ENCODE assay signal across 10 cellular contexts in the genomic region with DNA sequence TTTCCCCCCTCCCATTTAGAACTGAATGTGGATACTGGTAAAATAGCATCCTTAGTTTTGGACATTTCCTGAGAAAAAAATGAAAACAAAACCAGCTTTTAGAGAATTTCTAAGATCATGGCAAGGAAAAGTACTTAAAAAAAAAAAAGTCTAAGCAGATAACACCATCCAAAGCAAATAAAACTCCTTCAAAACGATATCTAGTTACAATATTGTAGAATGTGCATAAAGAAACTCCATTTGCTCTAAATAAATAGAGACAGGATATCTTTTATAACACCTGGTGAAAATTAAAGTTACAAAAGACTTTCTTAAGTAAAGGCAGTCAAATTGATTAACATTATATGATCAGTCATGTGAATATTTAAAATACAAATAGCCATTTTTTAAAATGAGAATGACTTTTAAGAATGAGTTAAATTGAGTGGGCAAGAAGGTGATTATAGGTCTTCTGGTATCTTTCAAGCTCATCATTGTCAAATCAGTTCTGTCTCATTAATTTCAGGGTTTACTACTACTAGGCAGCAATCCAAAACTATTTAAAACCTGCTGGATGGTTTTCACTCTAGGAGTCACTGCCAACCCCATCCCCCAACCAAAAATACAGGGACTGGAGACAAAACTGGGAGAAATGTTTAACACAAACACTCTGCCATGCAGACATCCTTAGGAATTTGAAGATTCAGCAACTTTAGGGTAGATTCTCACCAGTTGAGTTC.
DNase-seq lines count a peak whose midpoint lies in the region; ATAC-seq and TF ChIP-seq lines count a peak whose summit lies in the region.
"Had no signal": no experiment of that assay in that cellular context is flagged by ENCODE, and none has a peak within 500 bp of the region (broad histone marks: within the 10 kb centered on the region; RNA-seq: fewer than 3 reads in every experiment).

No MANE protein-coding gene starts in this region.

- TF ChIP-seq CTCF in WTC11 (IDR thresholded peaks at IDR 0.05): no peak
- no peak for TF ChIP-seq CTCF in lower lobe of right lung (IDR thresholded peaks at IDR 0.05)

- no peaks in the 10 kb centered on the region for H3K27me3 Mint-ChIP-seq in WTC11 (ENCODE audit: low read depth)
- no peaks in the 10 kb centered on the region for H3K27me3 Mint-ChIP-seq in natural killer cell treated with Interleukin-12 subunit alpha and Interleukin-12 subunit beta and Interleukin-15 and Interleukin-18, amount 100 ng/mL, for 72 hours
- H3K27me3 Mint-ChIP-seq: activated B cell treated with CpG ODN at 0.5 μM for 24 hours had no signal

- DNase-seq in DMS 273 (lab: John Stamatoyannopoulos, UW; ENCODE audit: unreplicated experiment) (peak; percentile 55), M059J (ENCODE audit: low read depth) (peak; percentile 60), WTC11 (ENCODE audit: low spot score) (no peak), lower lobe of right lung (no peak)
- no peak for DNase-seq in natural killer cell treated with Interleukin-12 subunit alpha and Interleukin-12 subunit beta and Interleukin-15 and Interleukin-18, amount 100 ng/mL, for 72 hours (ENCODE audit: low spot score)
- DNase-seq: activated B cell treated with CpG ODN at 0.5 μM for 24 hours had no signal

- H3K9me3 Mint-ChIP-seq in WTC11: peaks cover 10% of the 10 kb centered on the region
- H3K9me3 Mint-ChIP-seq in natural killer cell treated with Interleukin-12 subunit alpha and Interleukin-12 subunit beta and Interleukin-15 and Interleukin-18, amount 100 ng/mL, for 72 hours: no peaks in the 10 kb centered on the region
- H3K9me3 Mint-ChIP-seq: activated B cell treated with CpG ODN at 0.5 μM for 24 hours had no signal

- H3K36me3 Mint-ChIP-seq in WTC11: peaks cover 13% of the 10 kb centered on the region
- no peaks in the 10 kb centered on the region for H3K36me3 Mint-ChIP-seq in natural killer cell treated with Interleukin-12 subunit alpha and Interleukin-12 subunit beta and Interleukin-15 and Interleukin-18, amount 100 ng/mL, for 72 hours

- no peak for ATAC-seq in WTC11
- ATAC-seq in natural killer cell treated with Interleukin-12 subunit alpha and Interleukin-12 subunit beta and Interleukin-15 and Interleukin-18, amount 100 ng/mL, for 72 hours: no peak
- no peak for ATAC-seq in lower lobe of right lung
- no peak for ATAC-seq in HG02852 (IDR thresholded peaks at IDR 0.05; ENCODE audit: unreplicated experiment)
- no peak for ATAC-seq in esophagus mucosa
- ATAC-seq in GM18907 (IDR thresholded peaks at IDR 0.05; ENCODE audit: unreplicated experiment): no peak

- POLR2A ChIA-PET in WTC11 (lab: Charles Lee): no interaction called here

- H3K9me3 ChIP-seq in lower lobe of right lung: no peaks in the 10 kb centered on the region

- H3K4me3 Mint-ChIP-seq in WTC11: no peak overlapping the region
- H3K4me3 Mint-ChIP-seq in natural killer cell treated with Interleukin-12 subunit alpha and Interleukin-12 subunit beta and Interleukin-15 and Interleukin-18, amount 100 ng/mL, for 72 hours: no peak overlapping the region
- H3K4me3 Mint-ChIP-seq: activated B cell treated with CpG ODN at 0.5 μM for 24 hours had no signal

- H3K27ac ChIP-seq in lower lobe of right lung: no peak overlapping the region
- H3K27ac ChIP-seq: HL-60 had no signal

- no peaks in the 10 kb centered on the region for H3K27me3 ChIP-seq in lower lobe of right lung (ENCODE audit: low read depth)

- no peaks in the 10 kb centered on the region for H3K4me1 ChIP-seq in lower lobe of right lung

- peaks cover 32% of the 10 kb centered on the region for H3K4me1 Mint-ChIP-seq in WTC11
- H3K4me1 Mint-ChIP-seq in natural killer cell treated with Interleukin-12 subunit alpha and Interleukin-12 subunit beta and Interleukin-15 and Interleukin-18, amount 100 ng/mL, for 72 hours (ENCODE audit: low read depth in 2 of 2): peaks cover 4 to 12% of the 10 kb centered on the region in 2 donors

- H3K36me3 ChIP-seq in lower lobe of right lung: no peaks in the 10 kb centered on the region

- CTCF ChIA-PET in WTC11 (lab: Charles Lee): no interaction called here

- intact Hi-C loops in lower lobe of right lung (cut with DNase I): no loop called here

- peak overlapping the region; percentile 97 for H3K27ac Mint-ChIP-seq in WTC11
- peak overlapping the region; percentile 13 to 78 for H3K27ac Mint-ChIP-seq in natural killer cell treated with Interleukin-12 subunit alpha and Interleukin-12 subunit beta and Interleukin-15 and Interleukin-18, amount 100 ng/mL, for 72 hours
- H3K27ac Mint-ChIP-seq: activated B cell treated with CpG ODN at 0.5 μM for 24 hours had no signal

- no peak overlapping the region for H3K4me3 ChIP-seq in lower lobe of right lung

TF ChIP-seq in WTC11, 78 proteins besides CTCF, POLR2A, EP300 and RAD21:
- TF ChIP-seq, protein P1, sequence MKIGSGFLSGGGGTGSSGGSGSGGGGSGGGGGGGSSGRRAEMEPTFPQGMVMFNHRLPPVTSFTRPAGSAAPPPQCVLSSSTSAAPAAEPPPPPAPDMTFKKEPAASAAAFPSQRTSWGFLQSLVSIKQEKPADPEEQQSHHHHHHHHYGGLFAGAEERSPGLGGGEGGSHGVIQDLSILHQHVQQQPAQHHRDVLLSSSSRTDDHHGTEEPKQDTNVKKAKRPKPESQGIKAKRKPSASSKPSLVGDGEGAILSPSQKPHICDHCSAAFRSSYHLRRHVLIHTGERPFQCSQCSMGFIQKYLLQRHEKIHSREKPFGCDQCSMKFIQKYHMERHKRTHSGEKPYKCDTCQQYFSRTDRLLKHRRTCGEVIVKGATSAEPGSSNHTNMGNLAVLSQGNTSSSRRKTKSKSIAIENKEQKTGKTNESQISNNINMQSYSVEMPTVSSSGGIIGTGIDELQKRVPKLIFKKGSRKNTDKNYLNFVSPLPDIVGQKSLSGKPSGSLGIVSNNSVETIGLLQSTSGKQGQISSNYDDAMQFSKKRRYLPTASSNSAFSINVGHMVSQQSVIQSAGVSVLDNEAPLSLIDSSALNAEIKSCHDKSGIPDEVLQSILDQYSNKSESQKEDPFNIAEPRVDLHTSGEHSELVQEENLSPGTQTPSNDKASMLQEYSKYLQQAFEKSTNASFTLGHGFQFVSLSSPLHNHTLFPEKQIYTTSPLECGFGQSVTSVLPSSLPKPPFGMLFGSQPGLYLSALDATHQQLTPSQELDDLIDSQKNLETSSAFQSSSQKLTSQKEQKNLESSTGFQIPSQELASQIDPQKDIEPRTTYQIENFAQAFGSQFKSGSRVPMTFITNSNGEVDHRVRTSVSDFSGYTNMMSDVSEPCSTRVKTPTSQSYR (CRISPR knock-in tag; IDR thresholded peaks at IDR 0.05): no peak
- TF ChIP-seq ZNF317 (CRISPR knock-in tag; IDR thresholded peaks at IDR 0.05; ENCODE audit: borderline replicate concordance, low read depth) (no peak), CREM (CRISPR knock-in tag; IDR thresholded peaks at IDR 0.05) (no peak), GRHL2 (CRISPR knock-in tag; IDR thresholded peaks at IDR 0.05; ENCODE audit: insufficient replicate concordance, severe bottlenecking) (no peak), NR2C2 (CRISPR knock-in tag; IDR thresholded peaks at IDR 0.05) (no peak)
- TF ChIP-seq, protein P2, sequence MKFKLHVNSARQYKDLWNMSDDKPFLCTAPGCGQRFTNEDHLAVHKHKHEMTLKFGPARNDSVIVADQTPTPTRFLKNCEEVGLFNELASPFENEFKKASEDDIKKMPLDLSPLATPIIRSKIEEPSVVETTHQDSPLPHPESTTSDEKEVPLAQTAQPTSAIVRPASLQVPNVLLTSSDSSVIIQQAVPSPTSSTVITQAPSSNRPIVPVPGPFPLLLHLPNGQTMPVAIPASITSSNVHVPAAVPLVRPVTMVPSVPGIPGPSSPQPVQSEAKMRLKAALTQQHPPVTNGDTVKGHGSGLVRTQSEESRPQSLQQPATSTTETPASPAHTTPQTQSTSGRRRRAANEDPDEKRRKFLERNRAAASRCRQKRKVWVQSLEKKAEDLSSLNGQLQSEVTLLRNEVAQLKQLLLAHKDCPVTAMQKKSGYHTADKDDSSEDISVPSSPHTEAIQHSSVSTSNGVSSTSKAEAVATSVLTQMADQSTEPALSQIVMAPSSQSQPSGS (CRISPR knock-in tag; IDR thresholded peaks at IDR 0.05; ENCODE audit: borderline replicate concordance, low read depth): no peak

Comparison
In these comparisons a context has a peak if more than half of its experiments do, and no peak if none do; other contexts are left out.
1. DNase-seq: peak in DMS 273 (single experiment) and M059J (single experiment); none in WTC11 (single experiment), natural killer cell treated with Interleukin-12 subunit alpha and Interleukin-12 subunit beta and Interleukin-15 and Interleukin-18, amount 100 ng/mL, for 72 hours (single experiment) and lower lobe of right lung (single experiment).